ENCODE assay signal across 9 cellular contexts in the genomic region with DNA sequence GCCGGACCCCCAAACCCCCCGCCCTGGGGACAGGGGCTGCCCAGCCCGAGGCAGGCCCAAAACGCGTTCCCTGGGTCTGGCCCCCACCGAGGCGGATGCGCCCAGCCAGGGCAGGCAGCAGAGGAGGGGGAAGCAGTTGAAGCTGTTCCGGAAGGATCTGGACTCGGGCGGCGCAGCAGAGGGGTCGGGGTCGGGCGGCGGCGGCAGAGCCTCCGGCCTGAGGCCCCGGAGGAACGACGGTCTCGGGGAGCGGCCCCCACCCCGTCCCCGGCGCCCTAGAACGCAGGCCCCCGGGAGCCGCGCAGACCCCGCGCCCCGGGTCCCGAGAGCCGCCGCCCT. TPM values are rescaled to one million over a fixed set of nuclear protein-coding genes. Genes with fewer than 3 reads are reported as not detected.
DNase-seq lines count a peak whose midpoint lies in the region; ATAC-seq and TF ChIP-seq lines count a peak whose summit lies in the region.
"Had no signal": no experiment of that assay in that cellular context is flagged by ENCODE, and none has a peak within 500 bp of the region (broad histone marks: within the 10 kb centered on the region; RNA-seq: fewer than 3 reads in every experiment).

No MANE protein-coding gene starts in this region.

- H3K18ac ChIP-seq in neuronal stem cell (ENCODE audit: low read length), result peak overlapping the region; percentile 87

- H3K79me1 ChIP-seq in neuronal stem cell (ENCODE audit: low read depth, low read length), result peaks cover 3% of the 10 kb centered on the region

- no CpG with 5 or more reads among the region's 36 CpGs for WGBS in neuronal stem cell (ENCODE audit: extremely low coverage in 2 of 2, insufficient read length in 2 of 2, insufficient replicate concordance in 1 of 2), 2 donors

- peak overlapping the region; percentile 96 for H2AK5ac ChIP-seq in neuronal stem cell (ENCODE audit: low read depth, low read length)

- no peak overlapping the region for H2BK120ac ChIP-seq in neuronal stem cell (ENCODE audit: low read depth, low read length)

- no peak overlapping the region for H2BK5ac ChIP-seq in neuronal stem cell (ENCODE audit: low read length)

- no peak overlapping the region for H4K91ac ChIP-seq in neuronal stem cell (ENCODE audit: low read depth, low read length, poor library complexity)

- H3K23ac ChIP-seq in neuronal stem cell (ENCODE audit: low read depth, low read length, poor library complexity), result no peak overlapping the region

- H3K4me3 ChIP-seq in DOHH2 (ENCODE audit: low read length) (peak overlapping the region; percentile 54), coronary artery (peak overlapping the region; percentile 65), neuronal stem cell (ENCODE audit: low read length in 2 of 2) (peak overlapping the region in 1 of 2 donors; percentile 62)

- H2AFZ ChIP-seq in neuronal stem cell (ENCODE audit: low read length), result no peak overlapping the region

- H3K27me3 ChIP-seq in DOHH2 (ENCODE audit: control insufficient read depth, low read length), result no peaks in the 10 kb centered on the region
- H3K27me3 ChIP-seq in neuronal stem cell (ENCODE audit: control insufficient read depth in 3 of 3, insufficient read depth in 3 of 3, low read depth in 1 of 3, low read length in 3 of 3), result peaks cover 0 to 20% (median 18%) of the 10 kb centered on the region in 3 experiments

- H4K8ac ChIP-seq in neuronal stem cell (ENCODE audit: low read depth, low read length), result peak overlapping the region; percentile 96

- no peak for DNase-seq in coronary artery (ENCODE audit: low spot score)
- DNase-seq in neuronal stem cell (ENCODE audit: low spot score), result no peak
- DNase-seq in NCI-H2196 (lab: John Stamatoyannopoulos, UW; ENCODE audit: unreplicated experiment), result no peak
- no peak for DNase-seq in DMS114 treated with DMSO at 0.1 percent for 48 hours (lab: John Stamatoyannopoulos, UW; ENCODE audit: unreplicated experiment)
- no peak for DNase-seq in NCI-H1105 treated with DMSO at 0.1 percent for 48 hours (lab: John Stamatoyannopoulos, UW)
- no peak for DNase-seq in ureter (ENCODE audit: low spot score)
- DNase-seq: EL had no signal

- peak; percentile 16 for ATAC-seq in HG03571 (IDR thresholded peaks at IDR 0.05; ENCODE audit: unreplicated experiment)

- H2BK12ac ChIP-seq in neuronal stem cell (ENCODE audit: low read length), result no peak overlapping the region

- H3K36me3 ChIP-seq in DOHH2 (ENCODE audit: control insufficient read depth, low read length) (no peaks in the 10 kb centered on the region), neuronal stem cell (replicated peaks in 1 of 2; ENCODE audit: control insufficient read depth in 2 of 2, insufficient read depth in 2 of 2, low read length in 2 of 2) (no peaks in the 10 kb centered on the region)

- H3K4ac ChIP-seq in neuronal stem cell (ENCODE audit: low read length), result no peak overlapping the region

- H3K14ac ChIP-seq in neuronal stem cell (ENCODE audit: low read length), result peak overlapping the region; percentile 21

- H3K27ac ChIP-seq in DOHH2 (ENCODE audit: low read depth, low read length) (no peak overlapping the region), coronary artery (peak overlapping the region in 1 of 2 donors; percentile 35), neuronal stem cell (replicated peaks; ENCODE audit: low read length) (no peak overlapping the region)

- no peaks in the 10 kb centered on the region for H3K9me3 ChIP-seq in DOHH2 (ENCODE audit: control insufficient read depth, insufficient read depth, low read length)
- no peaks in the 10 kb centered on the region for H3K9me3 ChIP-seq in neuronal stem cell (replicated peaks in 1 of 2; ENCODE audit: control insufficient read depth in 2 of 2, insufficient read depth in 1 of 2, low read depth in 1 of 2, low read length in 2 of 2)

- H3K79me2 ChIP-seq in DOHH2 (ENCODE audit: control insufficient read depth, low read length), result no peaks in the 10 kb centered on the region

- H2BK15ac ChIP-seq in neuronal stem cell (ENCODE audit: low read length), result peak overlapping the region; percentile 81

- H3K4me2 ChIP-seq in DOHH2 (ENCODE audit: low read length) (peak overlapping the region; percentile 54), neuronal stem cell (ENCODE audit: insufficient read depth, low read length, poor library complexity, severe bottlenecking) (peak overlapping the region; percentile 54)

- TF ChIP-seq CTCF in DOHH2 (IDR thresholded peaks at IDR 0.05; ENCODE audit: low read depth, low read length, poor library complexity, severe bottlenecking) (no peak), coronary artery (IDR thresholded peaks at IDR 0.05) (no peak)

- no peaks in the 10 kb centered on the region for H3F3A ChIP-seq in DOHH2 (ENCODE audit: control insufficient read depth, insufficient read depth)

- H3K9me2 ChIP-seq in DOHH2 (replicated peaks; ENCODE audit: control insufficient read depth, low read length), result no peaks in the 10 kb centered on the region

- H4K20me1 ChIP-seq in DOHH2 (ENCODE audit: control insufficient read depth, insufficient read depth, low read depth, low read length), result no peaks in the 10 kb centered on the region

- peak overlapping the region; percentile 44 for H3K9ac ChIP-seq in neuronal stem cell (ENCODE audit: low read depth, low read length, poor library complexity)

- H3K4me1 ChIP-seq in DOHH2 (ENCODE audit: control insufficient read depth, low read length) (peaks cover 6% of the 10 kb centered on the region), neuronal stem cell (ENCODE audit: control insufficient read depth in 2 of 2, insufficient read depth in 1 of 2, low read depth in 1 of 2, low read length in 2 of 2) (no peaks in the 10 kb centered on the region)

RNA-seq across cellular contexts. Expression of a gene that starts 22.9 kb away (rescaled TPM):
- polyA plus RNA-seq in neuronal stem cell (2013, experiment 1 of 2), result 3.8 TPM
- 4.0 TPM for polyA plus RNA-seq in neuronal stem cell (2013, experiment 2 of 2)
- 13.7 TPM for total RNA-seq in ureter

RNA-seq across cellular contexts. Expression of a gene that starts 47.4 kb away (rescaled TPM):
- 0.26 TPM for polyA plus RNA-seq in neuronal stem cell (2013, experiment 1 of 2)
- polyA plus RNA-seq in neuronal stem cell (2013, experiment 2 of 2), result 0.29 TPM
- 3.6 TPM for total RNA-seq in ureter
